19 cellular contexts compared by ENCODE assay signal in the genomic region with DNA sequence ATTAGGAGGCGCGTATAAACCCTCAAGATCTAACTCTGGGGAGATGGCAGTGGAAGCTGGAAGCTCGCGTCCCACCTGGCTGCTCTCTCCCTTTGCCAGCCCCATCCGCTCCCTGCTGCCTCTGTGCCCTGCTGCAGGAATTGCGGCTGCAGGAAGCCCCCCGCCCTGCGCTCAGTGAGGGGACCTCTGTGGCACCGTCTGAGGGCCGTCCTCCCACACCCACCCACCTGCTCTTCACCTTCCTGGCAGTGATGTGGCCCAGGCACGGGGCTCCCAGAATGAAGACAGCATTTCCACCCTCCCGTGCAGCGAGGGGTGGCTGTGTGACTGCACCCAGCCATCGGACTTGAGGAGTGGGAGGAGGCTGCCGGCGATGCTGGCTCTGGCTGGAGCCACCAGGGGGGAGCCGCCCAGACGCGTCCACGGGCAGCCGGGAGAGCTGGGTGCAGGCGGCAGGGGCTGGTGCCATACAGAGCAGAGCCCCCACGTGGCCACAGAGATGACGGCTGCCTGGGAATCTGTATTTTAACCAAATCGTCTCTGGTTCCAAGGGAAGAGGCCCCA. TPM values are rescaled to one million over a fixed set of nuclear protein-coding genes. Genes with fewer than 3 reads are reported as not detected.
DNase-seq lines count a peak whose midpoint lies in the region; ATAC-seq and TF ChIP-seq lines count a peak whose summit lies in the region.
"Had no signal": no experiment of that assay in that cellular context is flagged by ENCODE, and none has a peak within 500 bp of the region (broad histone marks: within the 10 kb centered on the region; RNA-seq: fewer than 3 reads in every experiment).

No MANE protein-coding gene starts in this region.

- intact Hi-C loops in Right ventricle myocardium superior (cut with DNase I), result no loop called here

- H3K4me1 ChIP-seq in right atrium auricular region, result no peaks in the 10 kb centered on the region

- no peak overlapping the region for H3K27ac Mint-ChIP-seq in glutamatergic neuron (ENCODE audit: unreplicated experiment)
- H3K27ac Mint-ChIP-seq: H9 had no signal

- H3K9me3 Mint-ChIP-seq in glutamatergic neuron (ENCODE audit: unreplicated experiment), result peaks cover 6% of the 10 kb centered on the region

- peaks cover 6% of the 10 kb centered on the region for H3K27me3 Mint-ChIP-seq in glutamatergic neuron (ENCODE audit: unreplicated experiment)

- no peaks in the 10 kb centered on the region for H3K27me3 ChIP-seq in right atrium auricular region

- H3K4me3 ChIP-seq in right atrium auricular region, result no peak overlapping the region
- H3K4me3 ChIP-seq: A549 had no signal

- H3K36me3 ChIP-seq in right atrium auricular region, result no peaks in the 10 kb centered on the region

- H3K36me3 Mint-ChIP-seq in glutamatergic neuron (ENCODE audit: unreplicated experiment), result peaks cover 3% of the 10 kb centered on the region
- H3K36me3 Mint-ChIP-seq: CD14-positive monocyte had no signal

- no peak for ATAC-seq in Right ventricle myocardium superior (ENCODE audit: poor library complexity)

- H3K9me3 ChIP-seq in right atrium auricular region, result no peaks in the 10 kb centered on the region
- H3K9me3 ChIP-seq: A549 had no signal

- no peak overlapping the region for H3K4me3 Mint-ChIP-seq in glutamatergic neuron (ENCODE audit: unreplicated experiment)
- H3K4me3 Mint-ChIP-seq: CD14-positive monocyte had no signal

- peaks cover 4% of the 10 kb centered on the region for H3K4me1 Mint-ChIP-seq in glutamatergic neuron (ENCODE audit: low read depth, unreplicated experiment)
- H3K4me1 Mint-ChIP-seq: CD14-positive monocyte had no signal

- H3K27ac ChIP-seq in right atrium auricular region (no peak overlapping the region), temporal lobe (ENCODE audit: low read depth, low read length) (peak overlapping the region; percentile 72)

- TF ChIP-seq CTCF in right atrium auricular region (IDR thresholded peaks at IDR 0.05), result no peak
- TF ChIP-seq CTCF in glutamatergic neuron (IDR thresholded peaks at IDR 0.05; ENCODE audit: partially characterized antibody, unreplicated experiment), result no peak

- DNase-seq in Right ventricle myocardium superior (peak; percentile 28), right atrium auricular region (ENCODE audit: low spot score) (no peak), RPMI8226 (peak; percentile 11), glutamatergic neuron (peak; percentile 29), DMS 273 treated with DMSO at 0.1 percent for 48 hours (lab: John Stamatoyannopoulos, UW) (no peak), NCI-H446 (lab: John Stamatoyannopoulos, UW) (no peak), NAMALWA (ENCODE audit: low spot score) (no peak)
- DNase-seq: DMS153, EL, H9, NCI-H1105 treated with DMSO at 0.1 percent for 48 hours, NCI-H1694 treated with DMSO at 0.1 percent for 48 hours, NCI-H2107, NCI-H345, NCI-H526 treated with DMSO at 0.1 percent for 48 hours, PC-3 had no signal

RNA-seq across cellular contexts. Expression of a gene that starts 28.3 kb away (rescaled TPM):
- not detected for total RNA-seq in Right ventricle myocardium superior
- 10 to 100 TPM in 1 of 2 donors, 1 to 10 TPM in 1; 4.0 to 10.8 TPM for total RNA-seq in right atrium auricular region
- 13.7 TPM for total RNA-seq in glutamatergic neuron (ENCODE audit: unreplicated experiment)
- 5.4 TPM for total RNA-seq in temporal lobe

Comparison
In these comparisons a context has a peak if more than half of its experiments do, and no peak if none do; other contexts are left out.
1. DNase-seq: peak in Right ventricle myocardium superior (single experiment), RPMI8226 (single experiment) and glutamatergic neuron (single experiment); none in right atrium auricular region (single experiment), DMS 273 treated with DMSO at 0.1 percent for 48 hours (single experiment), NCI-H446 (0 of 2) and NAMALWA (single experiment).